Comparison of ENCODE assay signal across 9 cellular contexts in the genomic region with DNA sequence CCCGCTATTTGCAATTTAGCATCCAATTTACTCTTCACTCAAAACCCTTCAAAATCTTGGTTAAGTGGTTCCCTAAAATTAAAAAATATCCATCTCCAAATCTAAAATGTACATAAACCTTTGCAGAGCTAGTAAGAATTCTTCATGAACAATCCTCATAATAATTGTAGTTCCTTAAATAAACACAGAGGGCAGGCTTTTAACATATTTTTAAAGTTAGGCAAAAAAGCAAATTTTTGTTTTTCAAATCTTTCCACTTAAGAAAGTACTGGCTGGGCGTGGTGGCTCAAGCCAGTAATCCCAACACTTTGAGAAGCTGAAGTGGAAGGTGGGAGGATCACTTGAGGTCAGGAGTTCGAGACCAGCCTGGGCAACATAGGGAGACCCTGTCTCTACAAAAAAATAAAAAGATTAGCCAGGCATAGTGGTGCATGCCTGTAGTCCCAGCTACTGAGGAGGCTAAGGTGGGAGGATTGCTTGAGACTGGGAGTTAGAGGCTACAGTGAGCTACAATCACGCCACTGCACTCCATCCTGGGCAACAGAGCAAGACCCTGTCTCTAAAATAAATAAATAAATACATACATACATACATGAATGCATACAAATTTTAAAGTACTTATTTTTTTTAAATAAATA. TPM values are rescaled to one million over a fixed set of nuclear protein-coding genes. Genes with fewer than 3 reads are reported as not detected.
A peak's percentile ranks its signal among the peaks of the same experiment; 100 is the strongest.
DNase-seq lines count a peak whose midpoint lies in the region; ATAC-seq and TF ChIP-seq lines count a peak whose summit lies in the region.
"Had no signal": no experiment of that assay in that cellular context is flagged by ENCODE, and none has a peak within 500 bp of the region (broad histone marks: within the 10 kb centered on the region; RNA-seq: fewer than 3 reads in every experiment).

No MANE protein-coding gene starts in this region.

- POLR2A ChIA-PET in HEK293T (lab: Yijun Ruan, JAX): no interaction called here

- no peak overlapping the region for H3K4me3 ChIP-seq in ascending aorta
- H3K4me3 ChIP-seq in right lobe of liver: no peak overlapping the region
- no peak overlapping the region for H3K4me3 ChIP-seq in colonic mucosa

- H3K27me3 ChIP-seq in ascending aorta: no peaks in the 10 kb centered on the region
- H3K27me3 ChIP-seq in right lobe of liver: no peaks in the 10 kb centered on the region
- no peaks in the 10 kb centered on the region for H3K27me3 ChIP-seq in colonic mucosa

- peak in 2 of 4 donors; percentile 11 to 36 for ATAC-seq in right lobe of liver
- no peak for ATAC-seq in GM21529 (IDR thresholded peaks at IDR 0.05; ENCODE audit: unreplicated experiment)

- 78% methylated on average over 4 of the region's 4 CpGs for WGBS in right lobe of liver (ENCODE audit: insufficient coverage, low coverage, low lambda C conversion rate, missing lambda C conversion rate)

- no peaks in the 10 kb centered on the region for H3K9me3 ChIP-seq in ascending aorta
- H3K9me3 ChIP-seq in right lobe of liver: no peaks in the 10 kb centered on the region
- no peaks in the 10 kb centered on the region for H3K9me3 ChIP-seq in colonic mucosa

- peaks cover 60 to 64% of the 10 kb centered on the region in 2 donors for H3K36me3 ChIP-seq in ascending aorta
- H3K36me3 ChIP-seq in right lobe of liver: peaks cover 0 to 34% (median 18%) of the 10 kb centered on the region in 4 donors
- H3K36me3 ChIP-seq in colonic mucosa: peaks cover 25% of the 10 kb centered on the region

- peak; percentile 13 to 51 (median 39) for TF ChIP-seq CTCF in ascending aorta (IDR thresholded peaks at IDR 0.05)
- TF ChIP-seq CTCF in right lobe of liver (IDR thresholded peaks at IDR 0.05): peak; percentile 31 to 41 (median 38)
- TF ChIP-seq CTCF in colonic mucosa (IDR thresholded peaks at IDR 0.05): no peak

- TF ChIP-seq POLR2A in right lobe of liver (IDR thresholded peaks at IDR 0.05): no peak

- H3K4me1 ChIP-seq in ascending aorta: no peaks in the 10 kb centered on the region
- H3K4me1 ChIP-seq in right lobe of liver: peaks cover 0 to 5% (median 2%) of the 10 kb centered on the region in 4 donors
- no peaks in the 10 kb centered on the region for H3K4me1 ChIP-seq in colonic mucosa

- CTCF ChIA-PET in HEK293T (lab: Yijun Ruan, JAX): interaction anchor here (0.7 to 1.3 kb wide), 5 partner anchors 33 to 176 kb away, joined by 3 to 6 read pairs (median 4); no protein-coding TSS in a partner anchor

- DNase-seq in AML-193 (lab: John Stamatoyannopoulos, UW) (peak; percentile 34 to 44), HEK293T (ENCODE audit: extremely low spot score) (no peak), ascending aorta (ENCODE audit: low spot score in 2 of 2) (no peak), right lobe of liver (no peak), NCI-H226 (no peak), colonic mucosa (no peak)
- no peak for DNase-seq in activated effector memory CD4-positive, alpha-beta T cell treated with Interleukin-2 at 50 U/mL for 16 hours

- H3K27ac ChIP-seq in ascending aorta: no peak overlapping the region
- no peak overlapping the region for H3K27ac ChIP-seq in right lobe of liver
- no peak overlapping the region for H3K27ac ChIP-seq in colonic mucosa
- H3K27ac ChIP-seq: epithelial cell of prostate had no signal

- intact Hi-C loops in ascending aorta (cut with DNase I) (loop anchor here (1.0 kb wide), 1 partner anchor 99 kb away; no protein-coding TSS in a partner anchor), right lobe of liver (cut with DNase I) (loop anchor here in 1 of 2 donors (10.0 kb wide), 1 partner anchor 165 kb away; no protein-coding TSS in a partner anchor), colonic mucosa (cut with DNase I) (loop anchor here (5.0 kb wide), 1 partner anchor 98 kb away; no protein-coding TSS in a partner anchor)

- H3K9ac ChIP-seq in colonic mucosa (ENCODE audit: low read depth in 2 of 2, low read length in 2 of 2): no peak overlapping the region

TF ChIP-seq in HEK293T, 16 proteins besides CTCF, POLR2A, EP300 and RAD21:
- TF ChIP-seq LEF1 (IDR thresholded peaks at IDR 0.05; ENCODE audit: borderline replicate concordance): no peak
- TF ChIP-seq ZNF384 (IDR thresholded peaks at IDR 0.05): 0 out of 2 replicates have a peak, but pooled peaks have one; percentile 19

RNA-seq across cellular contexts. Expression of a gene that starts 25.1 kb away (rescaled TPM):
- total RNA-seq in ascending aorta: 21.1 TPM
- 10 to 100 TPM; 24.4 to 76.1 (median 52.2) TPM for total RNA-seq in right lobe of liver
- 10 to 100 TPM in 1 of 2 donors, 1 to 10 TPM in 1; 3.8 to 13.2 TPM for total RNA-seq in colonic mucosa

RNA-seq across cellular contexts. Expression of a gene that starts 31.9 kb away (rescaled TPM):
- total RNA-seq in ascending aorta (77.3 TPM), right lobe of liver (10 to 100 TPM; 29.9 to 37.6 (median 32.4) TPM), colonic mucosa (10 to 100 TPM; 38.2 to 55.2 TPM)

RNA-seq across cellular contexts. Expression of a gene that starts 42.0 kb away (rescaled TPM):
- total RNA-seq in ascending aorta (49.5 TPM), right lobe of liver (10 to 100 TPM; 47.3 to 70.5 (median 52.9) TPM), colonic mucosa (100 to 1,000 TPM; 110 to 128 TPM)

Comparison
In these comparisons a context has a peak if more than half of its experiments do, and no peak if none do; other contexts are left out.
1. DNase-seq: peak in AML-193 (2 of 2); none in HEK293T (single experiment), ascending aorta (0 of 2), right lobe of liver (0 of 3), NCI-H226 (single experiment), activated effector memory CD4-positive, alpha-beta T cell treated with Interleukin-2 at 50 U/mL for 16 hours (single experiment) and colonic mucosa (single experiment).